Comparison of ENCODE assay signal across 31 cellular contexts in genomic region chr19:10678813-10679212, GRCh38.
"Had no signal": no experiment of that assay in that cellular context is flagged by ENCODE, and none has a peak within 500 bp of the region (broad histone marks: within the 10 kb centered on the region; RNA-seq: fewer than 3 reads in every experiment).

No MANE protein-coding gene starts in this region.

- H3K27ac ChIP-seq: adrenal gland, body of pancreas, coronary artery, gastrocnemius medialis, hepatocyte, psoas muscle, right atrium auricular region, testis had no signal

- H3K9ac ChIP-seq: parathyroid adenoma had no signal

- DNase-seq: activated CD4-positive, alpha-beta T cell treated with anti-CD3 and anti-CD28 coated beads, Interleukin-2, amount 10 ng/mL, durations not matched to agents 7 days and 5 days; activated CD4-positive, CD25-positive, alpha-beta regulatory T cell treated with anti-CD3 and anti-CD28 coated beads, Interleukin-2, amount 50 U/mL, for 72 hours; activated effector memory CD4-positive, alpha-beta T cell treated with anti-CD3 and anti-CD28 coated beads, Interleukin-2, amount 50 U/mL, for 16 hours; activated naive CD4-positive, alpha-beta T cell treated with anti-CD3 and anti-CD28 coated beads for 36 hours; activated naive CD8-positive, alpha-beta T cell treated with anti-CD3 and anti-CD28 coated beads for 36 hours; activated T-cell treated with anti-CD3 and anti-CD28 coated beads for 4 hours; adrenal gland; aorta; body of pancreas; dorsolateral prefrontal cortex; effector memory CD4-positive, alpha-beta T cell; erythroblast; gastrocnemius medialis; glutamatergic neuron; left cardiac atrium; mammary epithelial cell; naive B cell; occipital lobe; psoas muscle; stimulated activated CD4-positive, alpha-beta T cell treated with anti-CD3 and anti-CD28 coated beads, Interleukin-2, amount 100 ng/mL, for 48 hours; stimulated activated naive CD4-positive, alpha-beta T cell treated with Interleukin-2 at 50 U/mL for 16 hours; T-helper 9 cell; testis; trophoblast cell had no signal

- H3K4me3 ChIP-seq: adrenal gland, body of pancreas, coronary artery, dorsolateral prefrontal cortex, gastrocnemius medialis, hepatocyte, psoas muscle, right atrium auricular region, testis had no signal

- H3K4me2 ChIP-seq: hepatocyte had no signal

- FAIRE-seq: keratinocyte, TTC549, urothelium cell line had no signal

- H3K27me3 ChIP-seq: adrenal gland, body of pancreas, dorsolateral prefrontal cortex, gastrocnemius medialis, hepatocyte, right atrium auricular region, testis had no signal

- H2AFZ ChIP-seq: hepatocyte, parathyroid adenoma had no signal

- ATAC-seq: body of pancreas, gastrocnemius medialis, psoas muscle had no signal

- H3K4me1 ChIP-seq: adrenal gland, gastrocnemius medialis, psoas muscle, right atrium auricular region, testis had no signal

- H3K9me3 ChIP-seq: adrenal gland, body of pancreas, gastrocnemius medialis, psoas muscle, right atrium auricular region, testis had no signal
